23 cellular contexts compared by ENCODE assay signal in genomic region chr3:71787851-71788405, GRCh38. TPM values are rescaled to one million over a fixed set of nuclear protein-coding genes. Genes with fewer than 3 reads are reported as not detected.
"Had no signal": no experiment of that assay in that cellular context is flagged by ENCODE, and none has a peak within 500 bp of the region (broad histone marks: within the 10 kb centered on the region; RNA-seq: fewer than 3 reads in every experiment).

No MANE protein-coding gene starts in this region.

- H3K9me3 ChIP-seq: MG63, SJSA1 had no signal

- DNase-seq: KBM-7, MG63, NCI-H1092 treated with DMSO at 0.1 percent for 48 hours, NCI-H1436, NCI-H187, NCI-H2029, NCI-H2081 treated with DMSO at 0.1 percent for 48 hours, NCI-H2171, NCI-H226, NCI-H446, NCI-H510A, NCI-H524 treated with DMSO at 0.1 percent for 48 hours, NCI-H69, NCI-H774, Right ventricle myocardium superior, RPMI8226, SIG-M5 had no signal

- H3K4me3 Mint-ChIP-seq: IgD-negative memory B cell had no signal

- FAIRE-seq: RCC 7860 had no signal

- H3K9me3 Mint-ChIP-seq: IgD-negative memory B cell had no signal

- H3K36me3 Mint-ChIP-seq: IgD-negative memory B cell had no signal

- H3K4me3 ChIP-seq: MG63, SJSA1, SK-N-MC had no signal

- H3K27ac Mint-ChIP-seq: IgD-negative memory B cell had no signal

- H3K36me3 ChIP-seq: MG63, SJSA1 had no signal

- H3K27ac ChIP-seq: SJSA1, SK-N-MC had no signal

RNA-seq across cellular contexts. Expression of gene PROK2, which starts 3.0 kb away (rescaled TPM):
- total RNA-seq: HT1080, LHCN-M2, SJSA1 had no signal
- polyA plus RNA-seq: IgD-negative memory B cell had no signal

RNA-seq across cellular contexts. Expression of gene GPR27, which starts 34.3 kb away (rescaled TPM):
- total RNA-seq: HT1080, LHCN-M2, SJSA1 had no signal
